Comparison of ENCODE assay signal across 13 cellular contexts in genomic region chr7:76423666-76424412, GRCh38. TPM values are rescaled to one million over a fixed set of nuclear protein-coding genes. Genes with fewer than 3 reads are reported as not detected.
DNase-seq lines count a peak whose midpoint lies in the region; ATAC-seq, FAIRE-seq and TF ChIP-seq lines count a peak whose summit lies in the region.
"Had no signal": no experiment of that assay in that cellular context is flagged by ENCODE, and none has a peak within 500 bp of the region (broad histone marks: within the 10 kb centered on the region; RNA-seq: fewer than 3 reads in every experiment).

No MANE protein-coding gene starts in this region.

- CTCF ChIA-PET in MCF 10A (lab: Yijun Ruan, JAX) (interaction anchor here (0.7 to 1.6 kb wide), 6 partner anchors 29 to 222 kb away, joined by 3 read pairs; partner anchors contain the start of gene YWHAG), HepG2 (lab: Yijun Ruan, JAX; ENCODE audit: low intra/inter-chr PET ratio, low total read pairs) (no interaction called here)

- POLR2A ChIA-PET in MCF 10A (lab: Yijun Ruan, JAX) (interaction anchor here (0.6 to 3.3 kb wide), 10 partner anchors 30 to 122 kb away, joined by 3 to 27 read pairs (median 4); partner anchors contain the start of genes HSPB1 and YWHAG), HepG2 (lab: Yijun Ruan, JAX) (no interaction called here)

- H3K4me3 ChIP-seq in right cardiac atrium (ENCODE audit: low read length) (no peak overlapping the region), right atrium auricular region (no peak overlapping the region), HepG2 (replicated peaks in 1 of 3; ENCODE audit: insufficient read depth in 1 of 3, low read depth in 2 of 3, low read length in 3 of 3) (no peak overlapping the region), heart right ventricle (no peak overlapping the region)

- H3K27me3 Mint-ChIP-seq in MCF 10A (ENCODE audit: insufficient read depth, unreplicated experiment), result no peaks in the 10 kb centered on the region
- H3K27me3 Mint-ChIP-seq: activated naive CD8-positive, alpha-beta T cell treated with anti-CD3 and anti-CD28 coated beads for 36 hours had no signal

- peak; percentile 22 to 25 for ATAC-seq in right cardiac atrium
- ATAC-seq in HepG2, result peak; percentile 27; the same call in 2 of the 3 replicates
- no peak for ATAC-seq in heart right ventricle

- WGBS in right cardiac atrium, result 59% methylated on average over 15 of the region's 15 CpGs
- WGBS in HepG2 (ENCODE audit: low lambda C conversion rate), result 32% methylated on average over 12 of the region's 15 CpGs
- WGBS in heart right ventricle, 2 donors, result 58 to 68% methylated on average over 15 of the region's 15 CpGs

- H3K4me2 ChIP-seq in HepG2 (ENCODE audit: low read depth, low read length), result no peak overlapping the region; the same call in 1 of the 2 replicates

- TF ChIP-seq RAD21 in HepG2 (CRISPR knock-in tag; IDR thresholded peaks at IDR 0.05), result no peak

- H3K9ac ChIP-seq in HepG2 (ENCODE audit: insufficient read depth, low read depth, low read length), result no peak overlapping the region

- DNase-seq in right cardiac atrium (no peak), right atrium auricular region (ENCODE audit: low spot score) (no peak), MCF 10A (ENCODE audit: unreplicated experiment) (no peak), HepG2 (ENCODE audit: low spot score) (no peak), urothelium cell line (ENCODE audit: low spot score) (peak; percentile 44), NOMO-1 treated with dmso at 0.1 percent for 144 hours (lab: John Stamatoyannopoulos, UW; ENCODE audit: unreplicated experiment) (no peak), UCSD-AML1 (lab: John Stamatoyannopoulos, UW; ENCODE audit: unreplicated experiment) (no peak), heart right ventricle (no peak)
- DNase-seq: activated naive CD8-positive, alpha-beta T cell treated with anti-CD3 and anti-CD28 coated beads for 36 hours; NCI-H1092 treated with DMSO at 0.1 percent for 48 hours; NCI-H774; retina; T-cell had no signal

- TF ChIP-seq EP300 in HepG2 (IDR thresholded peaks at IDR 0.05; ENCODE audit: low read depth in 2 of 2, low read length in 2 of 2) (no peak), HepG2 (CRISPR knock-in tag; IDR thresholded peaks at IDR 0.05; ENCODE audit: borderline replicate concordance) (no peak)

- TSS peak; percentile 59 for BruUV-seq in MCF 10A (replicated peaks; lab: Mats Ljungman, UMichigan)
- BruUV-seq in HepG2 (replicated peaks; lab: Mats Ljungman, UMichigan), result no TSS peak

- peaks cover 21% of the 10 kb centered on the region for H3K4me1 Mint-ChIP-seq in MCF 10A (ENCODE audit: insufficient read depth, unreplicated experiment)

- H3K4me1 ChIP-seq in right cardiac atrium (ENCODE audit: control insufficient read depth, insufficient read depth, low read length), result no peaks in the 10 kb centered on the region
- no peaks in the 10 kb centered on the region for H3K4me1 ChIP-seq in right atrium auricular region
- H3K4me1 ChIP-seq in HepG2 (ENCODE audit: insufficient read depth, low read length), result peaks cover 12% of the 10 kb centered on the region; the same call in 1 of the 2 replicates
- peaks cover 0 to 19% (median 0%) of the 10 kb centered on the region in 9 donors for H3K4me1 ChIP-seq in heart right ventricle

- peak overlapping the region; percentile 1 for H3K4me3 Mint-ChIP-seq in MCF 10A (ENCODE audit: unreplicated experiment)
- H3K4me3 Mint-ChIP-seq: activated naive CD8-positive, alpha-beta T cell treated with anti-CD3 and anti-CD28 coated beads for 36 hours; T-cell had no signal

- no peak for TF ChIP-seq POLR2A in HepG2 (IDR thresholded peaks at IDR 0.05; ENCODE audit: insufficient read depth in 1 of 2, low read depth in 2 of 2, low read length in 2 of 2)

- H3K36me3 ChIP-seq in right atrium auricular region (no peaks in the 10 kb centered on the region), HepG2 (replicated peaks in 1 of 2; ENCODE audit: control insufficient read depth in 1 of 2, insufficient read depth in 2 of 2, low read length in 2 of 2) (no peaks in the 10 kb centered on the region), heart right ventricle (no peaks in the 10 kb centered on the region)

- in situ Hi-C loops in HepG2 (cut with HindIII; ENCODE audit: extremely low pct_ligation_motif_present, low pct_unique_long_range_greater_than_20kb), result no loop called here

- H3K27ac Mint-ChIP-seq in MCF 10A (ENCODE audit: low read depth, unreplicated experiment), result peak overlapping the region; percentile 86
- H3K27ac Mint-ChIP-seq: activated naive CD8-positive, alpha-beta T cell treated with anti-CD3 and anti-CD28 coated beads for 36 hours had no signal

- H2AFZ ChIP-seq in HepG2 (ENCODE audit: low read length), result no peak overlapping the region

- TF ChIP-seq CTCF in right atrium auricular region (IDR thresholded peaks at IDR 0.05), result no peak
- TF ChIP-seq CTCF in MCF 10A (IDR thresholded peaks at IDR 0.05; ENCODE audit: unreplicated experiment), result no peak
- TF ChIP-seq CTCF in HepG2 (CRISPR knock-in tag; IDR thresholded peaks at IDR 0.05), result no peak
- TF ChIP-seq CTCF in heart right ventricle (IDR thresholded peaks at IDR 0.05), result no peak

- no peaks in the 10 kb centered on the region for H3K9me3 Mint-ChIP-seq in MCF 10A (ENCODE audit: unreplicated experiment)
- H3K9me3 Mint-ChIP-seq: activated naive CD8-positive, alpha-beta T cell treated with anti-CD3 and anti-CD28 coated beads for 36 hours; T-cell had no signal

- no peaks in the 10 kb centered on the region for H4K20me1 ChIP-seq in HepG2 (ENCODE audit: insufficient read depth, low read length)

- no peak for FAIRE-seq in HepG2 (lab: Jason Lieb, UNC)
- no peak for FAIRE-seq in urothelium cell line (lab: Jason Lieb, UNC)

- H3K27ac ChIP-seq in right cardiac atrium (ENCODE audit: low read length) (no peak overlapping the region), right atrium auricular region (no peak overlapping the region), HepG2 (ENCODE audit: extremely low read length, insufficient read depth, low read length) (no peak overlapping the region), heart right ventricle (no peak overlapping the region)

- intact Hi-C loops in right cardiac atrium (cut with DNase I) (no loop called here), MCF 10A (cut with micrococcal nuclease) (no loop called here), HepG2 (cut with micrococcal nuclease; ENCODE audit: unreplicated experiment) (no loop called here), heart right ventricle (cut with DNase I) (no loop called here)

- H3K79me2 ChIP-seq in HepG2 (ENCODE audit: insufficient read depth, low read length), result no peaks in the 10 kb centered on the region

- H3K9me3 ChIP-seq in right cardiac atrium (ENCODE audit: control insufficient read depth, low read length), result no peaks in the 10 kb centered on the region
- H3K9me3 ChIP-seq in right atrium auricular region, result peaks cover 0 to 7% of the 10 kb centered on the region in 2 donors
- no peaks in the 10 kb centered on the region for H3K9me3 ChIP-seq in HepG2 (ENCODE audit: low read length)
- peaks cover 0 to 11% (median 0%) of the 10 kb centered on the region in 11 donors for H3K9me3 ChIP-seq in heart right ventricle

- no peaks in the 10 kb centered on the region for H3K27me3 ChIP-seq in right cardiac atrium (ENCODE audit: control insufficient read depth, insufficient read depth)
- no peaks in the 10 kb centered on the region for H3K27me3 ChIP-seq in right atrium auricular region
- peaks cover 5 to 24% of the 10 kb centered on the region in 2 experiments; a peak in 3 of 5 replicates for H3K27me3 ChIP-seq in HepG2 (ENCODE audit: control insufficient read depth in 1 of 2, insufficient read depth in 2 of 2, low read length in 2 of 2)
- H3K27me3 ChIP-seq in heart right ventricle, result peaks cover 0 to 4% (median 0%) of the 10 kb centered on the region in 7 donors

- H3K36me3 Mint-ChIP-seq in MCF 10A (ENCODE audit: insufficient read depth, unreplicated experiment), result no peaks in the 10 kb centered on the region
- H3K36me3 Mint-ChIP-seq: activated naive CD8-positive, alpha-beta T cell treated with anti-CD3 and anti-CD28 coated beads for 36 hours; T-cell had no signal

RNA-seq across cellular contexts. Expression of gene ZP3, which starts 0.9 kb away (rescaled TPM):
- 1 to 10 TPM in 2 of 4 donors, under 1 TPM in 1, not detected in 1; 0.50 to 2.5 (median 2.4) TPM for total RNA-seq in right cardiac atrium
- polyA plus RNA-seq in right cardiac atrium, result 0.77 TPM
- total RNA-seq in right atrium auricular region, result 1 to 10 TPM; 2.4 to 3.4 TPM
- 5.6 TPM in 2 replicates for total RNA-seq in MCF 10A (2022)
- total RNA-seq in HepG2 (2016; rRNA removed; fragmentation: Illumina TruSeq; extraction: Trizol), result not detected in 2 replicates
- 1.5 TPM in 1 of 2 replicates, not detected in the other for total RNA-seq in HepG2 (2016; cell fraction: cytosol; rRNA removed; fragmentation: Illumina TruSeq; extraction: Trizol; ENCODE audit: low read depth)
- total RNA-seq in HepG2 (2016; cell fraction: insoluble cytoplasmic fraction; rRNA removed; fragmentation: Illumina TruSeq; extraction: Trizol), result 1.2 TPM in 1 of 2 replicates, not detected in the other
- 2.2 TPM in 1 of 2 replicates, not detected in the other for total RNA-seq in HepG2 (2016; cell fraction: membrane; rRNA removed; fragmentation: Illumina TruSeq; extraction: Trizol)
- total RNA-seq in HepG2 (2016; cell fraction: nucleus; rRNA removed; fragmentation: Illumina TruSeq; extraction: Trizol), result not detected in 2 replicates
- not detected in 2 replicates for polyA plus RNA-seq in HepG2 (2011; rRNA removed)
- not detected in 2 replicates for polyA plus RNA-seq in HepG2 (2011; cell fraction: cytosol; rRNA removed)
- polyA plus RNA-seq in HepG2 (2011; cell fraction: nucleus; rRNA removed), result not detected in 2 replicates
- polyA plus RNA-seq in HepG2 (2012), result not detected in 2 replicates
- polyA plus RNA-seq in HepG2 (2016; cell fraction: cytosol; fragmentation: Illumina TruSeq; extraction: Trizol; ENCODE audit: low read depth), result not detected in 2 replicates
- not detected in 2 replicates for polyA plus RNA-seq in HepG2 (2016; cell fraction: insoluble cytoplasmic fraction; fragmentation: Illumina TruSeq; extraction: Trizol; ENCODE audit: low read depth)
- polyA plus RNA-seq in HepG2 (2016; cell fraction: membrane; fragmentation: Illumina TruSeq; extraction: Trizol; ENCODE audit: low read depth), result not detected in 2 replicates
- not detected in 2 replicates for polyA plus RNA-seq in HepG2 (2016; cell fraction: nucleus; fragmentation: Illumina TruSeq; extraction: Trizol; ENCODE audit: insufficient read depth, low read depth)
- polyA minus RNA-seq in HepG2 (2011; rRNA and poly(A)+ RNA removed; ENCODE audit: low replicate concordance), result 0.80 and 89.9 TPM in 2 replicates
- not detected in 2 replicates for polyA minus RNA-seq in HepG2 (2011; cell fraction: cytosol; rRNA and poly(A)+ RNA removed)
- polyA minus RNA-seq in HepG2 (2011; cell fraction: nucleus; rRNA and poly(A)+ RNA removed), result not detected in 2 replicates
- 1 to 10 TPM in 4 of 10 donors, not detected in 6; 1.3 to 5.7 (median 1.4) TPM for total RNA-seq in heart right ventricle
- 1 to 10 TPM in 1 of 2 donors, under 1 TPM in 1; 0.77 to 4.2 TPM for polyA plus RNA-seq in heart right ventricle

RNA-seq across cellular contexts. Expression of gene SSC4D, which starts 14.3 kb away (rescaled TPM):
- total RNA-seq in right cardiac atrium, result 1 to 10 TPM in 2 of 4 donors, under 1 TPM in 2; 0.78 to 1.3 (median 0.96) TPM
- polyA plus RNA-seq in right cardiac atrium, result 2.1 TPM
- total RNA-seq in right atrium auricular region, result under 1 TPM; 0.35 to 0.37 TPM
- 0.42 and 0.58 TPM in 2 replicates for total RNA-seq in MCF 10A (2022)
- total RNA-seq in HepG2 (2016; rRNA removed; fragmentation: Illumina TruSeq; extraction: Trizol), result 32.3 and 63.8 TPM in 2 replicates
- total RNA-seq in HepG2 (2016; cell fraction: cytosol; rRNA removed; fragmentation: Illumina TruSeq; extraction: Trizol; ENCODE audit: low read depth), result 7.6 and 8.8 TPM in 2 replicates
- total RNA-seq in HepG2 (2016; cell fraction: insoluble cytoplasmic fraction; rRNA removed; fragmentation: Illumina TruSeq; extraction: Trizol), result 34.6 and 61.6 TPM in 2 replicates
- 25.9 and 27.1 TPM in 2 replicates for total RNA-seq in HepG2 (2016; cell fraction: membrane; rRNA removed; fragmentation: Illumina TruSeq; extraction: Trizol)
- 48.0 and 57.4 TPM in 2 replicates for total RNA-seq in HepG2 (2016; cell fraction: nucleus; rRNA removed; fragmentation: Illumina TruSeq; extraction: Trizol)
- polyA plus RNA-seq in HepG2 (2011; rRNA removed), result 33.3 and 48.2 TPM in 2 replicates
- 37.9 and 40.0 TPM in 2 replicates for polyA plus RNA-seq in HepG2 (2011; cell fraction: cytosol; rRNA removed)
- polyA plus RNA-seq in HepG2 (2011; cell fraction: nucleus; rRNA removed), result 48.0 and 53.5 TPM in 2 replicates
- 16.6 and 28.9 TPM in 2 replicates for polyA plus RNA-seq in HepG2 (2012)
- polyA plus RNA-seq in HepG2 (2016; cell fraction: cytosol; fragmentation: Illumina TruSeq; extraction: Trizol; ENCODE audit: low read depth), result 6.9 and 7.7 TPM in 2 replicates
- polyA plus RNA-seq in HepG2 (2016; cell fraction: insoluble cytoplasmic fraction; fragmentation: Illumina TruSeq; extraction: Trizol; ENCODE audit: low read depth), result 34.3 and 36.7 TPM in 2 replicates
- polyA plus RNA-seq in HepG2 (2016; cell fraction: membrane; fragmentation: Illumina TruSeq; extraction: Trizol; ENCODE audit: low read depth), result 21.4 and 22.0 TPM in 2 replicates
- polyA plus RNA-seq in HepG2 (2016; cell fraction: nucleus; fragmentation: Illumina TruSeq; extraction: Trizol; ENCODE audit: insufficient read depth, low read depth), result 116 and 122 TPM in 2 replicates
- polyA minus RNA-seq in HepG2 (2011; rRNA and poly(A)+ RNA removed; ENCODE audit: low replicate concordance), result 2.6 and 50.7 TPM in 2 replicates
- 11.6 and 15.7 TPM in 2 replicates for polyA minus RNA-seq in HepG2 (2011; cell fraction: cytosol; rRNA and poly(A)+ RNA removed)
- polyA minus RNA-seq in HepG2 (2011; cell fraction: nucleus; rRNA and poly(A)+ RNA removed), result 7.5 and 10.8 TPM in 2 replicates
- 1 to 10 TPM in 3 of 10 donors, under 1 TPM in 7; 0.24 to 1.3 (median 0.65) TPM for total RNA-seq in heart right ventricle
- 1 to 10 TPM in 1 of 2 donors, under 1 TPM in 1; 0.99 to 1.9 TPM for polyA plus RNA-seq in heart right ventricle

RNA-seq across cellular contexts. Expression of gene DTX2, which starts 37.7 kb away (rescaled TPM):
- total RNA-seq in right cardiac atrium, result 10 to 100 TPM in 3 of 4 donors, 1 to 10 TPM in 1; 6.3 to 14.2 (median 11.1) TPM
- polyA plus RNA-seq in right cardiac atrium, result 9.6 TPM
- 10 to 100 TPM in 1 of 2 donors, 1 to 10 TPM in 1; 7.9 to 18.9 TPM for total RNA-seq in right atrium auricular region
- total RNA-seq in MCF 10A (2022), result 29.9 and 35.2 TPM in 2 replicates
- total RNA-seq in HepG2 (2016; rRNA removed; fragmentation: Illumina TruSeq; extraction: Trizol), result 5.2 and 5.5 TPM in 2 replicates
- 2.2 and 3.3 TPM in 2 replicates for total RNA-seq in HepG2 (2016; cell fraction: cytosol; rRNA removed; fragmentation: Illumina TruSeq; extraction: Trizol; ENCODE audit: low read depth)
- 4.7 and 6.9 TPM in 2 replicates for total RNA-seq in HepG2 (2016; cell fraction: insoluble cytoplasmic fraction; rRNA removed; fragmentation: Illumina TruSeq; extraction: Trizol)
- 4.2 and 4.5 TPM in 2 replicates for total RNA-seq in HepG2 (2016; cell fraction: membrane; rRNA removed; fragmentation: Illumina TruSeq; extraction: Trizol)
- total RNA-seq in HepG2 (2016; cell fraction: nucleus; rRNA removed; fragmentation: Illumina TruSeq; extraction: Trizol), result 7.1 and 7.5 TPM in 2 replicates
- polyA plus RNA-seq in HepG2 (2011; rRNA removed), result 6.2 and 7.0 TPM in 2 replicates
- 2.7 and 4.1 TPM in 2 replicates for polyA plus RNA-seq in HepG2 (2011; cell fraction: cytosol; rRNA removed)
- polyA plus RNA-seq in HepG2 (2011; cell fraction: nucleus; rRNA removed), result 18.5 and 23.3 TPM in 2 replicates
- 5.0 and 6.3 TPM in 2 replicates for polyA plus RNA-seq in HepG2 (2012)
- polyA plus RNA-seq in HepG2 (2016; cell fraction: cytosol; fragmentation: Illumina TruSeq; extraction: Trizol; ENCODE audit: low read depth), result 1.3 and 1.5 TPM in 2 replicates
- polyA plus RNA-seq in HepG2 (2016; cell fraction: insoluble cytoplasmic fraction; fragmentation: Illumina TruSeq; extraction: Trizol; ENCODE audit: low read depth), result 6.9 and 7.6 TPM in 2 replicates
- polyA plus RNA-seq in HepG2 (2016; cell fraction: membrane; fragmentation: Illumina TruSeq; extraction: Trizol; ENCODE audit: low read depth), result 2.1 and 2.2 TPM in 2 replicates
- 15.2 and 17.1 TPM in 2 replicates for polyA plus RNA-seq in HepG2 (2016; cell fraction: nucleus; fragmentation: Illumina TruSeq; extraction: Trizol; ENCODE audit: insufficient read depth, low read depth)
- polyA minus RNA-seq in HepG2 (2011; rRNA and poly(A)+ RNA removed; ENCODE audit: low replicate concordance), result 19.1 and 19.3 TPM in 2 replicates
- 6.9 and 9.4 TPM in 2 replicates for polyA minus RNA-seq in HepG2 (2011; cell fraction: cytosol; rRNA and poly(A)+ RNA removed)
- polyA minus RNA-seq in HepG2 (2011; cell fraction: nucleus; rRNA and poly(A)+ RNA removed), result 8.8 and 10.3 TPM in 2 replicates
- total RNA-seq in heart right ventricle, result 10 to 100 TPM in 2 of 10 donors, 1 to 10 TPM in 8; 5.8 to 11.4 (median 8.1) TPM
- polyA plus RNA-seq in heart right ventricle, result 10 to 100 TPM; 11.2 to 23.4 TPM

Comparison
In these comparisons a context has a peak if more than half of its experiments do, and no peak if none do; other contexts are left out.
1. ATAC-seq: peak in right cardiac atrium (2 of 2) and HepG2 (single experiment); none in heart right ventricle (0 of 8).